16 cellular contexts compared by ENCODE assay signal in genomic region chr6:84791233-84791632, GRCh38. TPM values are rescaled to one million over a fixed set of nuclear protein-coding genes. Genes with fewer than 3 reads are reported as not detected.
A peak's percentile ranks its signal among the peaks of the same experiment; 100 is the strongest.
DNase-seq lines count a peak whose midpoint lies in the region; FAIRE-seq and TF ChIP-seq lines count a peak whose summit lies in the region.
"Had no signal": no experiment of that assay in that cellular context is flagged by ENCODE, and none has a peak within 500 bp of the region (broad histone marks: within the 10 kb centered on the region; RNA-seq: fewer than 3 reads in every experiment).

No MANE protein-coding gene starts in this region.

- in situ Hi-C loops in mammary epithelial cell (cut with MboI; ENCODE audit: low sequenced_read_pairs in 2 of 2) = no loop called here

- no peak for TF ChIP-seq CTCF in mammary epithelial cell (conservative IDR thresholded peaks at IDR 0.05 in 1 of 2, IDR thresholded peaks at IDR 0.05 in 1 of 2; ENCODE audit: extremely low read depth in 1 of 2, insufficient read depth in 1 of 2, low read depth in 1 of 2, low read length in 2 of 2)

- no peak for FAIRE-seq in small intestine (lab: Jason Lieb, UNC)

- H3K9ac ChIP-seq in mammary epithelial cell (ENCODE audit: insufficient read depth, low read length) (no peak overlapping the region), skeletal muscle satellite cell (ENCODE audit: low read depth, low read length) (no peak overlapping the region)

- dilution Hi-C loops in mammary epithelial cell (cut with HindIII; ENCODE audit: low sequenced_read_pairs) = no loop called here

- peaks cover 2% of the 10 kb centered on the region for H3K27me3 ChIP-seq in mammary epithelial cell (ENCODE audit: insufficient read depth, low read length)
- no peaks in the 10 kb centered on the region for H3K27me3 ChIP-seq in skeletal muscle satellite cell (ENCODE audit: control insufficient read depth, insufficient read depth, low read length)
- H3K27me3 ChIP-seq in small intestine (ENCODE audit: control insufficient read depth in 2 of 2, insufficient read depth in 2 of 2, low read length in 2 of 2) = no peaks in the 10 kb centered on the region
- H3K27me3 ChIP-seq: ovary, transverse colon had no signal

- intact Hi-C loops in mammary epithelial cell (cut with micrococcal nuclease) = no loop called here

- H3K4me3 ChIP-seq in mammary epithelial cell (replicated peaks in 1 of 3; ENCODE audit: insufficient read depth in 1 of 3, low read depth in 2 of 3, low read length in 3 of 3) = no peak overlapping the region
- no peak overlapping the region for H3K4me3 ChIP-seq in skeletal muscle satellite cell (ENCODE audit: low read length)
- no peak overlapping the region for H3K4me3 ChIP-seq in small intestine (ENCODE audit: low read depth in 1 of 2, low read length in 2 of 2)
- H3K4me3 ChIP-seq: ovary, transverse colon had no signal

- WGBS in mammary epithelial cell (ENCODE audit: low coverage, missing lambda C conversion rate) = 55% methylated on average over 2 of the region's 2 CpGs
- WGBS in small intestine, 3 donors = 40 to 55% (median 45%) methylated on average over 2 of the region's 2 CpGs

- DNase-seq in NCI-H1417 (lab: John Stamatoyannopoulos, UW) (peak in 2 of 3 experiments; percentile 24 to 61), NCI-H1417 treated with DMSO at 0.1 percent for 48 hours (lab: John Stamatoyannopoulos, UW) (no peak), NCI-H69 (lab: John Stamatoyannopoulos, UW) (peak; percentile 11), mammary epithelial cell (peak; percentile 33), small intestine (no peak), GOT3 (lab: John Stamatoyannopoulos, UW) (no peak)
- DNase-seq in activated T-cell treated with anti-CD3 and anti-CD28 coated beads, Interleukin-2, amount 50 U/mL, for 48 hours = no peak
- DNase-seq: activated naive CD4-positive, alpha-beta T cell treated with anti-CD3 and anti-CD28 coated beads for 36 hours; central memory CD4-positive, alpha-beta T cell; KG1; ovary; transverse colon had no signal

- CTCF ChIA-PET in mammary epithelial cell (lab: Charles Lee; ENCODE audit: low non-redundant PET) = no interaction called here

- H3K9me3 ChIP-seq in mammary epithelial cell (replicated peaks; ENCODE audit: insufficient read depth, low read length) (no peaks in the 10 kb centered on the region), skeletal muscle satellite cell (replicated peaks; ENCODE audit: low read length) (no peaks in the 10 kb centered on the region), small intestine (ENCODE audit: control insufficient read depth, low read depth) (no peaks in the 10 kb centered on the region)
- H3K9me3 ChIP-seq: ovary, transverse colon had no signal

- no TSS peak for BruUV-seq in mammary epithelial cell (replicated peaks; lab: Mats Ljungman, UMichigan)

- no peak overlapping the region for H2AFZ ChIP-seq in mammary epithelial cell (ENCODE audit: low read depth, low read length)

- peaks cover 8% of the 10 kb centered on the region for H3K4me1 ChIP-seq in mammary epithelial cell (ENCODE audit: insufficient read depth, low read length)
- peaks cover 10% of the 10 kb centered on the region for H3K4me1 ChIP-seq in skeletal muscle satellite cell (ENCODE audit: control insufficient read depth, insufficient read depth, low read length)
- no peaks in the 10 kb centered on the region for H3K4me1 ChIP-seq in small intestine (ENCODE audit: control insufficient read depth in 2 of 2, insufficient read depth in 1 of 2, low read depth in 1 of 2, low read length in 1 of 2)
- H3K4me1 ChIP-seq: transverse colon had no signal

- peak overlapping the region; percentile 9 for H3K4me2 ChIP-seq in mammary epithelial cell (ENCODE audit: insufficient read depth, low read depth, low read length)
- H3K4me2 ChIP-seq in skeletal muscle satellite cell (ENCODE audit: low read length) = peak overlapping the region; percentile 28

- H4K20me1 ChIP-seq in mammary epithelial cell (ENCODE audit: insufficient read depth, low read length) = no peaks in the 10 kb centered on the region

- H3K36me3 ChIP-seq in mammary epithelial cell (ENCODE audit: insufficient read depth, low read length) (no peaks in the 10 kb centered on the region), skeletal muscle satellite cell (ENCODE audit: insufficient read depth, low read length) (no peaks in the 10 kb centered on the region), small intestine (ENCODE audit: control insufficient read depth in 2 of 2, insufficient read depth in 2 of 2, low read length in 2 of 2) (no peaks in the 10 kb centered on the region)
- H3K36me3 ChIP-seq: ovary, transverse colon had no signal

- no peaks in the 10 kb centered on the region for H3K79me2 ChIP-seq in mammary epithelial cell (ENCODE audit: insufficient read depth, low read length)

- H3K27ac ChIP-seq in mammary epithelial cell (ENCODE audit: insufficient read depth, low read depth, low read length) (no peak overlapping the region), small intestine (ENCODE audit: low read depth in 1 of 2, low read length in 1 of 2) (no peak overlapping the region)
- H3K27ac ChIP-seq: 22Rv1, epithelial cell of prostate, ovary, transverse colon had no signal

RNA-seq across cellular contexts. Expression of gene TBX18, which starts 26.8 kb away (rescaled TPM):
- not detected for total RNA-seq in mammary epithelial cell
- polyA plus RNA-seq in mammary epithelial cell (0.06 TPM), small intestine (under 1 TPM in 1 of 3 donors, not detected in 2; 0.31 TPM)
- 1.8 TPM for polyA minus RNA-seq in mammary epithelial cell
- total RNA-seq in skeletal muscle satellite cell (2012; rRNA removed) = 28.9 and 29.3 TPM in 2 replicates
- total RNA-seq: activated CD8-positive, alpha-beta memory T cell treated with anti-CD3 and anti-CD28 coated beads for 36 hours; activated naive CD4-positive, alpha-beta T cell treated with anti-CD3 and anti-CD28 coated beads for 36 hours had no signal

Comparison
In these comparisons a context has a peak if more than half of its experiments do, and no peak if none do; other contexts are left out.
1. DNase-seq: peak in NCI-H1417 (2 of 3), NCI-H69 (single experiment) and mammary epithelial cell (single experiment); none in NCI-H1417 treated with DMSO at 0.1 percent for 48 hours (single experiment), small intestine (single experiment), GOT3 (single experiment) and activated T-cell treated with anti-CD3 and anti-CD28 coated beads, Interleukin-2, amount 50 U/mL, for 48 hours (0 of 2).